In genomic region chr16:21656795-21657768, GRCh38 we compare ENCODE assay signal across 8 cellular contexts. TPM values are rescaled to one million over a fixed set of nuclear protein-coding genes. Genes with fewer than 3 reads are reported as not detected.
DNase-seq lines count a peak whose midpoint lies in the region; ATAC-seq and TF ChIP-seq lines count a peak whose summit lies in the region.

No MANE protein-coding gene starts in this region.

- peaks cover 4% of the 10 kb centered on the region for H3K79me2 ChIP-seq in parathyroid adenoma

- H3K4me2 ChIP-seq in parathyroid adenoma (ENCODE audit: low read length): no peak overlapping the region

- H3K9me3 ChIP-seq in CD4-positive, CD25-positive, alpha-beta regulatory T cell (ENCODE audit: control insufficient read depth in 2 of 2, low read length in 2 of 2): no peaks in the 10 kb centered on the region
- H3K9me3 ChIP-seq in parathyroid adenoma (ENCODE audit: control insufficient read depth, low read length): no peaks in the 10 kb centered on the region

- H3K4me3 ChIP-seq in CD4-positive, CD25-positive, alpha-beta regulatory T cell (ENCODE audit: low read depth, low read length): peak overlapping the region; percentile 63
- H3K4me3 ChIP-seq in GM12875 (ENCODE audit: low read depth, low read length) (no peak overlapping the region), parathyroid adenoma (ENCODE audit: low read depth, low read length) (no peak overlapping the region)

- no peak overlapping the region for H2AFZ ChIP-seq in parathyroid adenoma

- peak; percentile 39 to 76 (median 64) for DNase-seq in CD4-positive, CD25-positive, alpha-beta regulatory T cell
- peak; percentile 23 for DNase-seq in NCI-H146 (lab: John Stamatoyannopoulos, UW)
- DNase-seq in fibroblast of gingiva (ENCODE audit: low read depth): peak; percentile 48

- H3K4me1 Mint-ChIP-seq in CD4-positive, CD25-positive, alpha-beta regulatory T cell: peaks cover 28 to 52% (median 40%) of the 10 kb centered on the region in 4 donors

- ATAC-seq in CD4-positive, CD25-positive, alpha-beta regulatory T cell (ENCODE audit: low read depth in 2 of 2): peak in 1 of 2 donors; percentile 27
- ATAC-seq in GM18858 (IDR thresholded peaks at IDR 0.05; ENCODE audit: unreplicated experiment) (no peak), HG03469 (IDR thresholded peaks at IDR 0.05; ENCODE audit: unreplicated experiment) (no peak)

- TF ChIP-seq CTCF in GM12875 (IDR thresholded peaks at IDR 0.05; ENCODE audit: borderline replicate concordance, insufficient read depth, low read depth, low read length) (peak; percentile 69), VCaP (conservative IDR thresholded peaks at IDR 0.05) (peak; percentile 79), parathyroid adenoma (IDR thresholded peaks at IDR 0.05) (peak; percentile 83)

- peak overlapping the region in 2 of 4 donors; percentile 32 to 55 for H3K4me3 Mint-ChIP-seq in CD4-positive, CD25-positive, alpha-beta regulatory T cell

- H3K36me3 ChIP-seq in CD4-positive, CD25-positive, alpha-beta regulatory T cell (ENCODE audit: control insufficient read depth, insufficient read depth, low read length): peaks cover 20% of the 10 kb centered on the region
- no peaks in the 10 kb centered on the region for H3K36me3 ChIP-seq in parathyroid adenoma (ENCODE audit: control insufficient read depth, insufficient read depth, low read length)

- no peaks in the 10 kb centered on the region for H3K27me3 ChIP-seq in CD4-positive, CD25-positive, alpha-beta regulatory T cell (ENCODE audit: control insufficient read depth, insufficient read depth, low read length)
- H3K27me3 ChIP-seq in parathyroid adenoma (ENCODE audit: control insufficient read depth, insufficient read depth, low read length): no peaks in the 10 kb centered on the region

- peak overlapping the region; percentile 33 to 85 (median 66) for H3K27ac Mint-ChIP-seq in CD4-positive, CD25-positive, alpha-beta regulatory T cell

- H3K27ac ChIP-seq in CD4-positive, CD25-positive, alpha-beta regulatory T cell (ENCODE audit: insufficient read depth, low read length, poor library complexity, severe bottlenecking): peak overlapping the region; percentile 54
- H3K27ac ChIP-seq in VCaP (no peak overlapping the region), parathyroid adenoma (no peak overlapping the region)

- H3K4me1 ChIP-seq in CD4-positive, CD25-positive, alpha-beta regulatory T cell (ENCODE audit: control insufficient read depth, insufficient read depth, low read length, poor library complexity, severe bottlenecking): peaks cover 23% of the 10 kb centered on the region
- no peaks in the 10 kb centered on the region for H3K4me1 ChIP-seq in parathyroid adenoma

- H3K36me3 Mint-ChIP-seq in CD4-positive, CD25-positive, alpha-beta regulatory T cell: peaks cover 12% of the 10 kb centered on the region

- no peaks in the 10 kb centered on the region for H3K9me3 Mint-ChIP-seq in CD4-positive, CD25-positive, alpha-beta regulatory T cell

- H3K9ac ChIP-seq in parathyroid adenoma: no peak overlapping the region

- no peaks in the 10 kb centered on the region for H3K27me3 Mint-ChIP-seq in CD4-positive, CD25-positive, alpha-beta regulatory T cell

RNA-seq across cellular contexts. Expression of gene IGSF6, which starts 4.7 kb away (rescaled TPM):
- 0.25 TPM for total RNA-seq in CD4-positive, CD25-positive, alpha-beta regulatory T cell
- polyA plus RNA-seq in CD4-positive, CD25-positive, alpha-beta regulatory T cell: 1 to 10 TPM in 1 of 4 donors, under 1 TPM in 3; 0.13 to 1.1 (median 0.19) TPM

RNA-seq across cellular contexts. Expression of gene OTOA, which starts 6.7 kb away (rescaled TPM):
- total RNA-seq in CD4-positive, CD25-positive, alpha-beta regulatory T cell: not detected
- not detected for polyA plus RNA-seq in CD4-positive, CD25-positive, alpha-beta regulatory T cell

RNA-seq across cellular contexts. Expression of gene METTL9, which starts 57.7 kb away (rescaled TPM):
- total RNA-seq in CD4-positive, CD25-positive, alpha-beta regulatory T cell: 69.9 TPM
- 100 to 1,000 TPM; 108 to 141 (median 123) TPM for polyA plus RNA-seq in CD4-positive, CD25-positive, alpha-beta regulatory T cell
